24 cellular contexts compared by ENCODE assay signal in genomic region chr19:18639706-18640105, GRCh38. TPM values are rescaled to one million over a fixed set of nuclear protein-coding genes. Genes with fewer than 3 reads are reported as not detected.
"Had no signal": no experiment of that assay in that cellular context is flagged by ENCODE, and none has a peak within 500 bp of the region (broad histone marks: within the 10 kb centered on the region; RNA-seq: fewer than 3 reads in every experiment).

No MANE protein-coding gene starts in this region.

- DNase-seq: activated CD4-positive, alpha-beta T cell treated with anti-CD3 and anti-CD28 coated beads, Interleukin-2, amount 10 ng/mL, durations not matched to agents 7 days and 5 days; activated CD8-positive, alpha-beta memory T cell treated with anti-CD3 and anti-CD28 coated beads, Interleukin-2, amount 10 ng/mL, durations not matched to agents 7 days and 5 days; activated CD8-positive, alpha-beta T cell treated with anti-CD3 and anti-CD28 coated beads for 36 hours; activated T-cell treated with anti-CD3 and anti-CD28 coated beads for 4 hours; cerebellar nuclear complex; cortex of kidney; endodermal cell; foreskin keratinocyte; lower lobe of right lung; naive B cell; retina; stimulated activated CD4-positive, alpha-beta T cell treated with anti-CD3 and anti-CD28 coated beads, Interleukin-2, amount 100 ng/mL, for 48 hours; stimulated activated CD8-positive, alpha-beta memory T cell treated with anti-CD3 and anti-CD28 coated beads, Interleukin-4, amount 100 ng/mL, for 48 hours; stimulated activated naive B cell treated with anti-CD40 and anti-IgM and Interleukin-4, amounts not matched to agents 10 μg/mL and 1 μg/mL and 100 μg/mL, for 72 hours; testis; trophoblast cell had no signal

- H3K4me3 Mint-ChIP-seq: activated CD4-positive, alpha-beta T cell treated with anti-CD3 and anti-CD28 coated beads, Interleukin-2, amount 10 ng/mL, durations not matched to agents 7 days and 5 days; activated CD8-positive, alpha-beta memory T cell treated with anti-CD3 and anti-CD28 coated beads, Interleukin-2, amount 10 ng/mL, durations not matched to agents 7 days and 5 days; activated CD8-positive, alpha-beta T cell treated with anti-CD3 and anti-CD28 coated beads for 36 hours; activated T-helper 17 cell treated with anti-CD3 and anti-CD28 coated beads, Interleukin-2, amount 50 U/mL, for 72 hours; endodermal cell; stimulated activated naive B cell treated with anti-CD40 and anti-IgM and Interleukin-4, amounts not matched to agents 10 μg/mL and 1 μg/mL and 100 μg/mL, for 72 hours had no signal

- H3K36me3 Mint-ChIP-seq: naive B cell had no signal

- H3K4me1 ChIP-seq: foreskin keratinocyte had no signal

- H3K36me3 ChIP-seq: vagina had no signal

- H3K27me3 Mint-ChIP-seq: activated CD4-positive, alpha-beta T cell treated with anti-CD3 and anti-CD28 coated beads, Interleukin-2, amount 10 ng/mL, durations not matched to agents 7 days and 5 days; activated CD8-positive, alpha-beta T cell treated with anti-CD3 and anti-CD28 coated beads for 36 hours had no signal

- H3K27ac ChIP-seq: ascending aorta, epithelial cell of prostate, foreskin keratinocyte, lower lobe of right lung, testis, vagina had no signal

- H3K9me3 Mint-ChIP-seq: activated CD8-positive, alpha-beta T cell treated with anti-CD3 and anti-CD28 coated beads for 36 hours; activated T-helper 17 cell treated with anti-CD3 and anti-CD28 coated beads, Interleukin-2, amount 50 U/mL, for 72 hours; endodermal cell; naive B cell had no signal

- H3K4me3 ChIP-seq: ascending aorta, lower lobe of right lung, testis, vagina had no signal

- H3K27me3 ChIP-seq: ascending aorta, foreskin keratinocyte, testis, vagina had no signal

- H3K27ac Mint-ChIP-seq: activated CD4-positive, alpha-beta T cell treated with anti-CD3 and anti-CD28 coated beads, Interleukin-2, amount 10 ng/mL, durations not matched to agents 7 days and 5 days; activated CD8-positive, alpha-beta memory T cell treated with anti-CD3 and anti-CD28 coated beads, Interleukin-2, amount 10 ng/mL, durations not matched to agents 7 days and 5 days; activated CD8-positive, alpha-beta T cell treated with anti-CD3 and anti-CD28 coated beads for 36 hours; activated T-helper 17 cell treated with anti-CD3 and anti-CD28 coated beads, Interleukin-2, amount 50 U/mL, for 72 hours; endodermal cell; progenitor cell of endocrine pancreas; stimulated activated naive B cell treated with anti-CD40 and anti-IgM and Interleukin-4, amounts not matched to agents 10 μg/mL and 1 μg/mL and 100 μg/mL, for 72 hours had no signal

- H3K9me3 ChIP-seq: ascending aorta, lower lobe of right lung, testis, vagina had no signal

- ATAC-seq: activated CD4-positive, CD25-positive, alpha-beta regulatory T cell treated with anti-CD3 and anti-CD28 coated beads, Interleukin-2, amount 50 U/mL, for 24 hours; activated CD8-positive, alpha-beta memory T cell treated with anti-CD3 and anti-CD28 coated beads, Interleukin-2, amount 10 ng/mL, durations not matched to agents 7 days and 5 days; activated CD8-positive, alpha-beta T cell treated with anti-CD3 and anti-CD28 coated beads for 36 hours; activated T-helper 17 cell treated with anti-CD3 and anti-CD28 coated beads, Interleukin-2, amount 50 U/mL, for 72 hours; foreskin keratinocyte; left lobe of liver; lower lobe of right lung; stimulated activated naive B cell treated with anti-CD40 and anti-IgM and Interleukin-4, amounts not matched to agents 10 μg/mL and 1 μg/mL and 100 μg/mL, for 72 hours had no signal

RNA-seq across cellular contexts. Expression of gene TMEM59L, which starts 27.0 kb away (rescaled TPM):
- total RNA-seq: activated CD8-positive, alpha-beta memory T cell treated with anti-CD3 and anti-CD28 coated beads, Interleukin-2, amount 10 ng/mL, durations not matched to agents 7 days and 5 days; activated CD8-positive, alpha-beta T cell treated with anti-CD3 and anti-CD28 coated beads for 36 hours; ascending aorta; foreskin keratinocyte; left lobe of liver; T-helper 2 cell treated with Interferon-gamma antibody and Interleukin-4, amounts not matched to agents 100 ng/mL and 5 ng/mL, for 36 hours had no signal
- polyA plus RNA-seq: foreskin keratinocyte had no signal

RNA-seq across cellular contexts. Expression of gene CRLF1, which starts 33.1 kb away (rescaled TPM):
- total RNA-seq: activated CD4-positive, alpha-beta T cell treated with anti-CD3 and anti-CD28 coated beads, Interleukin-2, amount 10 ng/mL, durations not matched to agents 7 days and 5 days; activated CD8-positive, alpha-beta memory T cell treated with anti-CD3 and anti-CD28 coated beads, Interleukin-2, amount 10 ng/mL, durations not matched to agents 7 days and 5 days; activated CD8-positive, alpha-beta T cell treated with anti-CD3 and anti-CD28 coated beads for 36 hours; activated T-helper 17 cell treated with anti-CD3 and anti-CD28 coated beads, Interleukin-2, amount 50 U/mL, for 72 hours; T-helper 2 cell treated with Interferon-gamma antibody and Interleukin-4, amounts not matched to agents 100 ng/mL and 5 ng/mL, for 36 hours had no signal
